Comparison of ENCODE assay signal across 17 cellular contexts in genomic region chr15:67180514-67181191, GRCh38.
A peak's percentile ranks its signal among the peaks of the same experiment; 100 is the strongest.
DNase-seq lines count a peak whose midpoint lies in the region; ATAC-seq and TF ChIP-seq lines count a peak whose summit lies in the region.
"Had no signal": no experiment of that assay in that cellular context is flagged by ENCODE, and none has a peak within 500 bp of the region (broad histone marks: within the 10 kb centered on the region; RNA-seq: fewer than 3 reads in every experiment).

No MANE protein-coding gene starts in this region.

- TF ChIP-seq POLR2A in NB4 (IDR thresholded peaks at IDR 0.05; ENCODE audit: extremely low read depth, insufficient read length), result no peak

- TF ChIP-seq CTCF in GM12873 (IDR thresholded peaks at IDR 0.05; ENCODE audit: insufficient read depth, low read depth, low read length, missing control alignments) (peak; percentile 15), NB4 (IDR thresholded peaks at IDR 0.05; ENCODE audit: low read depth, low read length) (peak; percentile 16), coronary artery (IDR thresholded peaks at IDR 0.05) (no peak)

- peak overlapping the region; percentile 53 for H2AK5ac ChIP-seq in trophoblast cell (ENCODE audit: low read length)

- ATAC-seq in GM18520 (IDR thresholded peaks at IDR 0.05; ENCODE audit: unreplicated experiment), result no peak
- ATAC-seq: activated naive CD4-positive, alpha-beta T cell treated with anti-CD3 and anti-CD28 coated beads, Interleukin-2, amount 50 U/mL, for 72 hours; stimulated activated naive CD8-positive, alpha-beta T cell treated with anti-CD3 and anti-CD28 coated beads, Interleukin-15, Interleukin-2, amounts not matched to agents 100 U/mL and 50 U/mL, for 24 hours had no signal

- no peak overlapping the region for H2BK12ac ChIP-seq in trophoblast cell (ENCODE audit: low read length)

- H3K79me2 ChIP-seq in trophoblast cell (ENCODE audit: control insufficient read depth, insufficient read depth, low read length, poor library complexity), result no peaks in the 10 kb centered on the region

- H3K4me1 ChIP-seq in trophoblast cell (ENCODE audit: control insufficient read depth in 1 of 2, insufficient read depth in 2 of 2, low read length in 2 of 2), result peaks cover 28 to 32% of the 10 kb centered on the region in 2 experiments

- H3K36me3 ChIP-seq in trophoblast cell (ENCODE audit: control insufficient read depth in 1 of 2, insufficient read depth in 2 of 2, low read length in 2 of 2), result peaks cover 39 to 46% of the 10 kb centered on the region in 2 experiments
- H3K36me3 ChIP-seq: uterus had no signal

- H2BK120ac ChIP-seq in trophoblast cell (ENCODE audit: insufficient read depth, low read length, poor library complexity), result no peak overlapping the region

- H4K12ac ChIP-seq in trophoblast cell (ENCODE audit: low read depth, low read length), result no peak overlapping the region

- H3K9ac ChIP-seq in trophoblast cell (ENCODE audit: low read length), result no peak overlapping the region
- H3K9ac ChIP-seq: KMS-11 had no signal

- no peak overlapping the region for H2BK5ac ChIP-seq in trophoblast cell (ENCODE audit: low read depth, low read length, poor library complexity)

- H2AFZ ChIP-seq in trophoblast cell (ENCODE audit: insufficient read depth, low read length, poor library complexity), result no peak overlapping the region

- H3K23ac ChIP-seq in trophoblast cell (ENCODE audit: low read length), result no peak overlapping the region

- no peak overlapping the region for H3K4me2 ChIP-seq in trophoblast cell (ENCODE audit: low read length)
- H3K4me2 ChIP-seq: KMS-11 had no signal

- no peak overlapping the region for H4K91ac ChIP-seq in trophoblast cell (ENCODE audit: low read depth, low read length)

- WGBS in trophoblast cell (ENCODE audit: extremely low coverage, insufficient coverage, insufficient read length), result no CpG with 5 or more reads among the region's 10 CpGs

- H3K18ac ChIP-seq in trophoblast cell (ENCODE audit: low read length), result peak overlapping the region; percentile 49

- no peak overlapping the region for H4K8ac ChIP-seq in trophoblast cell (ENCODE audit: low read depth, low read length)

- no peaks in the 10 kb centered on the region for H3K27me3 ChIP-seq in trophoblast cell (ENCODE audit: insufficient read depth, low read length)
- H3K27me3 ChIP-seq: uterus had no signal

- peaks cover 23% of the 10 kb centered on the region for H3K79me1 ChIP-seq in trophoblast cell (ENCODE audit: low read length)

- H3K14ac ChIP-seq in trophoblast cell (ENCODE audit: low read length), result no peak overlapping the region

- H3K4me3 ChIP-seq in NB4 (ENCODE audit: low read depth, low read length), result no peak overlapping the region
- H3K4me3 ChIP-seq in coronary artery, result no peak overlapping the region
- H3K4me3 ChIP-seq in trophoblast cell (ENCODE audit: low read depth, low read length), result no peak overlapping the region
- H3K4me3 ChIP-seq: uterus had no signal

- no peak overlapping the region for H3K27ac ChIP-seq in coronary artery
- H3K27ac ChIP-seq in trophoblast cell (ENCODE audit: low read depth, low read length), result no peak overlapping the region
- H3K27ac ChIP-seq in substantia nigra (ENCODE audit: low read depth, low read length, poor library complexity, severe bottlenecking), result no peak overlapping the region
- H3K27ac ChIP-seq: KMS-11 had no signal

- H3K9me3 ChIP-seq in trophoblast cell (ENCODE audit: insufficient read depth, low read depth, low read length), result peaks cover 2% of the 10 kb centered on the region
- H3K9me3 ChIP-seq: uterus had no signal

- no peak overlapping the region for H3K4ac ChIP-seq in trophoblast cell (ENCODE audit: low read depth, low read length)

- DNase-seq in NB4 (ENCODE audit: low read depth) (no peak), coronary artery (ENCODE audit: low spot score) (peak; percentile 68), trophoblast cell (no peak), substantia nigra (lab: John Stamatoyannopoulos, UW) (no peak)
- DNase-seq in stimulated activated CD4-positive, alpha-beta T cell treated with anti-CD3 and anti-CD28 coated beads, Interleukin-4, amount 100 ng/mL, for 4 hours, result no peak
- DNase-seq: DMS79 treated with DMSO at 0.1 percent for 48 hours; midbrain; NCI-H1105 treated with DMSO at 0.1 percent for 48 hours; nucleus accumbens; OCI-M1; stimulated activated naive CD8-positive, alpha-beta T cell treated with anti-CD3 and anti-CD28 coated beads, Interleukin-15, Interleukin-2, amounts not matched to agents 100 U/mL and 50 U/mL, for 24 hours; SW 1271 had no signal
